Comparison of ENCODE assay signal across 8 cellular contexts in the genomic region with DNA sequence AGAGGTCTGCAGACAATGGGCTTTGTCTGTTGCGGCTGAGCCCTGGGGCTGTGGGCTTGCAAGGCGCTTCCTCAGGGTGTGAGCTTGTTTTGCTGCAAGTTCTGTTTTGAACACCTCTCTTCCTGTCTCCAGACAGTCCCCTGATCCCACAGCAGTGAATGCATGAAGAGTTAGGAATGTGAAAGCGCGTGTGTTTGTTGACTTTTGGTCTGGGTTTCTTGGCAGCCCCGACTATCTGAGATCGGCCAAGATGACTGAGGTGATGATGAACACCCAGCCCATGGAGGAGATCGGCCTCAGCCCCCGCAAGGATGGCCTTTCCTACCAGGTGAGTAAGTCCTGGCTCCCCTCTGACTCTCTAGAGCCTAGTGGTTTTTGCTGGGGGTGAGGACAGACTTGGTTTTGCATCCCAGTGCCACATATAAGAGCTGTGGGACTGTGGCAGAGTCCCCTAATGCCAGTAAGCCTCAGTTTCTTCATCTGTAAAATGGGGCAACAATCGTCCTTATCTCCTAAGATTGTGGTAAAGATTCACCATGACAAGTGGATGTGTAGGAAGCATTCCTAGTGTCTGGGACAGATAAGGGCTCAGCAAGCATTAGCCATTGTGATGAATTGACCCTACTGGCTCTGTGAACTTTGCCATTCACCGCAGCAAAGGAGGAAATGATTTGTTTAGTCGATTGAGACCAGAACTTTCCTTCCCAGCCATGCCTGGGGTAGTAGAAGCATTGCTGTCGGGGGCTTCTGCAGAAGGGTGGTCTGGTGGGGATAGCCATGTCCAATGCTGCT. TPM values are rescaled to one million over a fixed set of nuclear protein-coding genes. Genes with fewer than 3 reads are reported as not detected.
DNase-seq lines count a peak whose midpoint lies in the region; ATAC-seq and TF ChIP-seq lines count a peak whose summit lies in the region.

No MANE protein-coding gene starts in this region.

- peak; percentile 8 for ATAC-seq in activated CD4-positive, alpha-beta T cell treated with anti-CD3 and anti-CD28 coated beads for 36 hours
- ATAC-seq in GM18868 (IDR thresholded peaks at IDR 0.05; ENCODE audit: unreplicated experiment), result no peak
- ATAC-seq in GM18502 (IDR thresholded peaks at IDR 0.05; ENCODE audit: poor library complexity, unreplicated experiment), result no peak
- ATAC-seq in left colon, result no peak

- peak; percentile 75 for DNase-seq in activated CD4-positive, alpha-beta T cell treated with anti-CD3 and anti-CD28 coated beads for 36 hours
- DNase-seq in activated CD4-positive, alpha-beta T cell treated with anti-CD3 and anti-CD28 coated beads for 1 hour, result no peak
- peak; percentile 74 to 78 for DNase-seq in activated T-cell treated with anti-CD3 and anti-CD28 coated beads, Interleukin-2, amount 50 U/mL, for 48 hours
- DNase-seq in glutamatergic neuron (no peak), left colon (no peak)
- peak; percentile 65 for DNase-seq in stimulated activated CD4-positive, alpha-beta T cell treated with anti-CD3 and anti-CD28 coated beads, Interleukin-4, amount 100 ng/mL, for 24 hours

- intact Hi-C loops in activated CD4-positive, alpha-beta T cell treated with anti-CD3 and anti-CD28 coated beads for 36 hours (cut with DNase I, micrococcal nuclease), result loop anchor here (2.0 to 10.0 kb wide), 3 partner anchors 103 to 1490 kb away; no protein-coding TSS in a partner anchor
- intact Hi-C loops in left colon (cut with DNase I, micrococcal nuclease), result loop anchor here in 1 of 2 donors (10.0 kb wide), 1 partner anchor 170 kb away; no protein-coding TSS in a partner anchor

- peaks cover 59% of the 10 kb centered on the region for H3K36me3 Mint-ChIP-seq in activated CD4-positive, alpha-beta T cell treated with anti-CD3 and anti-CD28 coated beads for 36 hours (ENCODE audit: low read depth)
- H3K36me3 Mint-ChIP-seq in glutamatergic neuron (ENCODE audit: unreplicated experiment), result peaks cover 7% of the 10 kb centered on the region

- POLR2A ChIA-PET in activated CD4-positive, alpha-beta T cell treated with anti-CD3 and anti-CD28 coated beads for 36 hours (lab: Charles Lee), result interaction anchor here (0.6 to 3.6 kb wide), 18 partner anchors 8 to 202 kb away, joined by 3 to 33 read pairs (median 4); no protein-coding TSS in a partner anchor

- H3K4me3 Mint-ChIP-seq in activated CD4-positive, alpha-beta T cell treated with anti-CD3 and anti-CD28 coated beads for 36 hours, result peak overlapping the region; percentile 76
- H3K4me3 Mint-ChIP-seq in glutamatergic neuron (ENCODE audit: unreplicated experiment), result peak overlapping the region; percentile 88

- CTCF ChIA-PET in activated CD4-positive, alpha-beta T cell treated with anti-CD3 and anti-CD28 coated beads for 36 hours (lab: Charles Lee), result interaction anchor here (0.6 to 1.7 kb wide), 15 partner anchors 9 to 477 kb away, joined by 3 to 8 read pairs (median 4); partner anchors contain the start of gene LCLAT1

- H3K27me3 Mint-ChIP-seq in activated CD4-positive, alpha-beta T cell treated with anti-CD3 and anti-CD28 coated beads for 36 hours, result peaks cover 5% of the 10 kb centered on the region
- peaks cover 17% of the 10 kb centered on the region for H3K27me3 Mint-ChIP-seq in glutamatergic neuron (ENCODE audit: unreplicated experiment)

- peaks cover 3% of the 10 kb centered on the region for H3K9me3 Mint-ChIP-seq in activated CD4-positive, alpha-beta T cell treated with anti-CD3 and anti-CD28 coated beads for 36 hours (ENCODE audit: low read depth)
- H3K9me3 Mint-ChIP-seq in glutamatergic neuron (ENCODE audit: unreplicated experiment), result peaks cover 13% of the 10 kb centered on the region

- peak overlapping the region; percentile 93 for H3K27ac Mint-ChIP-seq in activated CD4-positive, alpha-beta T cell treated with anti-CD3 and anti-CD28 coated beads for 36 hours
- H3K27ac Mint-ChIP-seq in glutamatergic neuron (ENCODE audit: unreplicated experiment), result peak overlapping the region; percentile 79

- H3K4me1 Mint-ChIP-seq in activated CD4-positive, alpha-beta T cell treated with anti-CD3 and anti-CD28 coated beads for 36 hours, result peaks cover 73% of the 10 kb centered on the region
- peaks cover 30% of the 10 kb centered on the region for H3K4me1 Mint-ChIP-seq in glutamatergic neuron (ENCODE audit: low read depth, unreplicated experiment)

- TF ChIP-seq CTCF in glutamatergic neuron (IDR thresholded peaks at IDR 0.05; ENCODE audit: partially characterized antibody, unreplicated experiment), result no peak

RNA-seq across cellular contexts. Expression of gene LBH, which starts 3.0 kb away (rescaled TPM):
- 100 to 1,000 TPM in 1 of 2 experiments, 10 to 100 TPM in 1; 89.6 to 108 TPM for total RNA-seq in activated CD4-positive, alpha-beta T cell treated with anti-CD3 and anti-CD28 coated beads for 36 hours
- 112 TPM for total RNA-seq in glutamatergic neuron (ENCODE audit: unreplicated experiment)
- 10 to 100 TPM in 1 of 2 donors, 1 to 10 TPM in 1; 7.5 to 14.5 TPM for total RNA-seq in left colon

Comparison
In these comparisons a context has a peak if more than half of its experiments do, and no peak if none do; other contexts are left out.
1. DNase-seq: peak in activated CD4-positive, alpha-beta T cell treated with anti-CD3 and anti-CD28 coated beads for 36 hours (single experiment), activated T-cell treated with anti-CD3 and anti-CD28 coated beads, Interleukin-2, amount 50 U/mL, for 48 hours (2 of 2) and stimulated activated CD4-positive, alpha-beta T cell treated with anti-CD3 and anti-CD28 coated beads, Interleukin-4, amount 100 ng/mL, for 24 hours (single experiment); none in activated CD4-positive, alpha-beta T cell treated with anti-CD3 and anti-CD28 coated beads for 1 hour (single experiment), glutamatergic neuron (single experiment) and left colon (0 of 2).